Comparison of ENCODE assay signal across 21 cellular contexts in genomic region chr3:3552741-3553140, GRCh38.
"Had no signal": no experiment of that assay in that cellular context is flagged by ENCODE, and none has a peak within 500 bp of the region (broad histone marks: within the 10 kb centered on the region; RNA-seq: fewer than 3 reads in every experiment).

No MANE protein-coding gene starts in this region.

- H3K9me3 Mint-ChIP-seq: central memory CD8-positive, alpha-beta T cell; T-helper 2 cell treated with Interferon-gamma antibody and Interleukin-4, amounts not matched to agents 5 μg/mL and 100 μg/mL, for 36 hours had no signal

- H3K27me3 Mint-ChIP-seq: activated CD4-positive, alpha-beta memory T cell treated with anti-CD3 and anti-CD28 coated beads for 36 hours; activated CD4-positive, alpha-beta T cell treated with anti-CD3 and anti-CD28 coated beads for 36 hours; activated CD8-positive, alpha-beta memory T cell treated with anti-CD3 and anti-CD28 coated beads, Interleukin-2, amount 10 ng/mL, durations not matched to agents 7 days and 5 days; central memory CD8-positive, alpha-beta T cell; dendritic cell treated with granulocyte-macrophage colony-stimulating factor and Interleukin-4, amounts not matched to agents 40 ng/mL and 50 ng/mL, for 4 days had no signal

- H3K36me3 Mint-ChIP-seq: activated CD4-positive, alpha-beta memory T cell treated with anti-CD3 and anti-CD28 coated beads for 36 hours; activated CD8-positive, alpha-beta memory T cell treated with anti-CD3 and anti-CD28 coated beads, Interleukin-2, amount 10 ng/mL, durations not matched to agents 7 days and 5 days; activated naive CD8-positive, alpha-beta T cell treated with anti-CD3 and anti-CD28 coated beads for 36 hours had no signal

- H3K27ac Mint-ChIP-seq: activated CD4-positive, alpha-beta memory T cell treated with anti-CD3 and anti-CD28 coated beads for 36 hours; activated CD4-positive, alpha-beta T cell treated with anti-CD3 and anti-CD28 coated beads for 36 hours; activated CD8-positive, alpha-beta memory T cell treated with anti-CD3 and anti-CD28 coated beads, Interleukin-2, amount 10 ng/mL, durations not matched to agents 7 days and 5 days; activated naive CD8-positive, alpha-beta T cell treated with anti-CD3 and anti-CD28 coated beads for 36 hours; dendritic cell treated with granulocyte-macrophage colony-stimulating factor and Interleukin-4, amounts not matched to agents 40 ng/mL and 50 ng/mL, for 4 days; mesothelial cell of epicardium; natural killer cell treated with Interleukin-12 subunit alpha and Interleukin-12 subunit beta and Interleukin-15 and Interleukin-18, amount 100 ng/mL, for 72 hours; T-helper 2 cell treated with Interferon-gamma antibody and Interleukin-4, amounts not matched to agents 5 μg/mL and 100 μg/mL, for 36 hours; WTC11 had no signal

- H3K4me3 Mint-ChIP-seq: activated CD4-positive, alpha-beta memory T cell treated with anti-CD3 and anti-CD28 coated beads for 36 hours; activated CD4-positive, alpha-beta T cell treated with anti-CD3 and anti-CD28 coated beads for 36 hours; activated CD8-positive, alpha-beta memory T cell treated with anti-CD3 and anti-CD28 coated beads, Interleukin-2, amount 10 ng/mL, durations not matched to agents 7 days and 5 days; activated naive CD8-positive, alpha-beta T cell treated with anti-CD3 and anti-CD28 coated beads for 36 hours; central memory CD8-positive, alpha-beta T cell; dendritic cell treated with granulocyte-macrophage colony-stimulating factor and Interleukin-4, amounts not matched to agents 40 ng/mL and 50 ng/mL, for 4 days; mesothelial cell of epicardium; natural killer cell treated with Interleukin-12 subunit alpha and Interleukin-12 subunit beta and Interleukin-15 and Interleukin-18, amount 100 ng/mL, for 72 hours; T-helper 2 cell treated with Interferon-gamma antibody and Interleukin-4, amounts not matched to agents 5 μg/mL and 100 μg/mL, for 36 hours; WTC11 had no signal

- H3K4me1 Mint-ChIP-seq: activated CD4-positive, alpha-beta T cell treated with anti-CD3 and anti-CD28 coated beads for 36 hours; activated CD8-positive, alpha-beta memory T cell treated with anti-CD3 and anti-CD28 coated beads, Interleukin-2, amount 10 ng/mL, durations not matched to agents 7 days and 5 days; activated naive CD8-positive, alpha-beta T cell treated with anti-CD3 and anti-CD28 coated beads for 36 hours; central memory CD8-positive, alpha-beta T cell; mesothelial cell of epicardium; WTC11 had no signal

- ATAC-seq: activated CD4-positive, alpha-beta T cell treated with anti-CD3 and anti-CD28 coated beads for 36 hours; activated CD8-positive, alpha-beta memory T cell treated with anti-CD3 and anti-CD28 coated beads, Interleukin-2, amount 10 ng/mL, durations not matched to agents 7 days and 5 days; left lobe of liver; natural killer cell treated with Interleukin-12 subunit alpha and Interleukin-12 subunit beta and Interleukin-15 and Interleukin-18, amount 100 ng/mL, for 72 hours; WTC11 had no signal

- DNase-seq: activated CD4-positive, alpha-beta memory T cell treated with anti-CD3 and anti-CD28 coated beads for 36 hours; activated CD4-positive, alpha-beta T cell treated with anti-CD3 and anti-CD28 coated beads for 36 hours; activated CD8-positive, alpha-beta memory T cell treated with anti-CD3 and anti-CD28 coated beads, Interleukin-2, amount 10 ng/mL, durations not matched to agents 7 days and 5 days; activated naive CD4-positive, alpha-beta T cell; activated naive CD8-positive, alpha-beta T cell treated with anti-CD3 and anti-CD28 coated beads for 36 hours; amniotic stem cell; brain microvascular endothelial cell; effector CD8-positive, alpha-beta T cell; retina; stimulated activated CD4-positive, alpha-beta T cell treated with anti-CD3 and anti-CD28 coated beads, Interleukin-2, amount 100 ng/mL, for 24 hours; stimulated activated naive CD4-positive, alpha-beta T cell treated with Interleukin-2 at 50 U/mL for 16 hours; substantia nigra; tibial artery; uterus had no signal
